Comparison of ENCODE assay signal across 1 cellular context in the genomic region with DNA sequence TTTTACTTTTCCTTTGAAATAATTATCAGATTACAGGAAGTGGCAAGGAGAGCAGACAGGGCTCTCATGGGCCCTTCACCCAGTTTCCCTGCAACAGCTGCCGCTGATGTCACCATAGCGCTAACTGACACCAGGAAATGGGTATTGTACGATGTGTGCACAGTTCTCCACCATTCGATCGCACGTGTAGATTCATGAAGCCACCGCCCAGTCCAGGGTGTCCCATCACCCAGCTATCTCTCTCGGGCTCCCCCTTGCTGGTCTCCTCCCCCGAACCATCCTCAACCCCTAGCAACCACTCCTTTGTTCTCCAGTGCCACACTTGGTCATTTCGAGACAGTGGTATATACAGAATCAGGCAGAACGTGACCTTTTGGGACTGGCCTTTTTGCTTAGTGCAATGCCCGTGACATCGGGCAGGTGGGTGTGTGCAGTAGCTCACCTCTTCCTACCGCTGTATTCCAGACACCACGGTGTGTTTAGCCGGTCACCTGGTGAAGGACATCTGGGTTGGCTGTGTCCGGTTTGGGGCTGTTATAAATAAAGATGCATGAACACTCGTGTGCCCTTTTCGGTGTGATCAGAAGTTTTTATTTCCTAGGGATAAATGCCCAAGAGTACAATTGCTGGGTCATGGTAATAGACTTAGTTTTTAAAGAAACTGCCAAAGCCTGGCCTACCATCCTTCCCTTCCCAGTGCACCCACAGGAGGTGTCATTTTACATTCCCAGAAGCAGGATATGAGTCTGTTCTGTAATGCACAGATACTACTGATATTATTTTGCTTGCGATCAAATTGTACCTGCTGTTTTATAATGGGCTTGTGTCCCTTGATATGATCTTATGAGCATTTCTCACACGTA.
TF ChIP-seq lines count a peak whose summit lies in the region.

No MANE protein-coding gene starts in this region.

TF ChIP-seq in GM12878, 131 proteins besides CTCF, POLR2A, EP300 and RAD21 (continued from another document):
- TF ChIP-seq, protein P1, sequence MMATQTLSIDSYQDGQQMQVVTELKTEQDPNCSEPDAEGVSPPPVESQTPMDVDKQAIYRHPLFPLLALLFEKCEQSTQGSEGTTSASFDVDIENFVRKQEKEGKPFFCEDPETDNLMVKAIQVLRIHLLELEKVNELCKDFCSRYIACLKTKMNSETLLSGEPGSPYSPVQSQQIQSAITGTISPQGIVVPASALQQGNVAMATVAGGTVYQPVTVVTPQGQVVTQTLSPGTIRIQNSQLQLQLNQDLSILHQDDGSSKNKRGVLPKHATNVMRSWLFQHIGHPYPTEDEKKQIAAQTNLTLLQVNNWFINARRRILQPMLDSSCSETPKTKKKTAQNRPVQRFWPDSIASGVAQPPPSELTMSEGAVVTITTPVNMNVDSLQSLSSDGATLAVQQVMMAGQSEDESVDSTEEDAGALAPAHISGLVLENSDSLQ (IDR thresholded peaks at IDR 0.05), result peak; percentile 18; the same call in 1 of the 2 replicates
- TF ChIP-seq EGR1 (IDR thresholded peaks at IDR 0.05; ENCODE audit: borderline replicate concordance in 1 of 2, low read depth in 2 of 2, low read length in 2 of 2) (no peak), TCF12 (IDR thresholded peaks at IDR 0.05; ENCODE audit: low read depth, low read length) (peak; percentile 34; the same call in 1 of the 2 replicates), TCF3 (IDR thresholded peaks at IDR 0.05; ENCODE audit: borderline replicate concordance, insufficient read depth, low read depth, low read length) (no peak), BHLHE40 (IDR thresholded peaks at IDR 0.05; ENCODE audit: borderline replicate concordance in 1 of 2, low read depth in 2 of 2, low read length in 1 of 2) (peak; percentile 42 to 87; a peak in 3 of 4 replicates), YY1 (IDR thresholded peaks at IDR 0.05; ENCODE audit: low read depth, low read length) (no peak), IKZF1 (conservative IDR thresholded peaks at IDR 0.05) (peak; percentile 22; the same call in 1 of the 2 replicates), CHD4 (IDR thresholded peaks at IDR 0.05) (no peak), IRF4 (IDR thresholded peaks at IDR 0.05; ENCODE audit: low read depth, low read length) (no peak), LARP7 (IDR thresholded peaks at IDR 0.05) (no peak), NFIC (IDR thresholded peaks at IDR 0.05; ENCODE audit: low read depth, low read length) (no peak)
